8 cellular contexts compared by ENCODE assay signal in genomic region chr10:101041252-101041761, GRCh38. TPM values are rescaled to one million over a fixed set of nuclear protein-coding genes. Genes with fewer than 3 reads are reported as not detected.
A peak's percentile ranks its signal among the peaks of the same experiment; 100 is the strongest.
DNase-seq lines count a peak whose midpoint lies in the region; ATAC-seq lines count a peak whose summit lies in the region.

No MANE protein-coding gene starts in this region.

- DNase-seq in DMS153 treated with DMSO at 0.1 percent for 48 hours (lab: John Stamatoyannopoulos, UW; ENCODE audit: unreplicated experiment) = peak; percentile 31
- peak; percentile 71 for DNase-seq in MG63
- DNase-seq in SJSA1 (ENCODE audit: low read depth in 1 of 2, low spot score in 2 of 2) = peak; percentile 81 to 82
- DNase-seq in activated naive CD4-positive, alpha-beta T cell treated with anti-CD3 and anti-CD28 coated beads, Interleukin-2, amount 10 ng/mL, durations not matched to agents 7 days and 5 days = peak; percentile 84
- peak; percentile 65 to 94 (median 86) for DNase-seq in head of caudate nucleus
- peak; percentile 75 for DNase-seq in pulmonary artery endothelial cell (ENCODE audit: low read depth, low spot score)

- H3K36me3 ChIP-seq in MG63 = peaks cover 25% of the 10 kb centered on the region
- peaks cover 34% of the 10 kb centered on the region for H3K36me3 ChIP-seq in SJSA1

- H3K27me3 Mint-ChIP-seq in activated naive CD4-positive, alpha-beta T cell treated with anti-CD3 and anti-CD28 coated beads, Interleukin-2, amount 10 ng/mL, durations not matched to agents 7 days and 5 days = peaks cover 33% of the 10 kb centered on the region

- peak; percentile 68 for ATAC-seq in GM21723 (IDR thresholded peaks at IDR 0.05; ENCODE audit: unreplicated experiment)
- ATAC-seq in GM19035 (IDR thresholded peaks at IDR 0.05; ENCODE audit: unreplicated experiment) = no peak

- H3K4me1 Mint-ChIP-seq in activated naive CD4-positive, alpha-beta T cell treated with anti-CD3 and anti-CD28 coated beads, Interleukin-2, amount 10 ng/mL, durations not matched to agents 7 days and 5 days = peaks cover 29% of the 10 kb centered on the region

- H3K9me3 ChIP-seq in MG63 (no peaks in the 10 kb centered on the region), SJSA1 (replicated peaks) (no peaks in the 10 kb centered on the region)

- peaks cover 17% of the 10 kb centered on the region for H3K4me1 ChIP-seq in SJSA1 (replicated peaks)

- H3K4me3 ChIP-seq in MG63 (no peak overlapping the region), SJSA1 (no peak overlapping the region)

- H3K27me3 ChIP-seq in MG63 = no peaks in the 10 kb centered on the region
- H3K27me3 ChIP-seq in SJSA1 (replicated peaks) = no peaks in the 10 kb centered on the region

- no peak overlapping the region for H3K27ac Mint-ChIP-seq in activated naive CD4-positive, alpha-beta T cell treated with anti-CD3 and anti-CD28 coated beads, Interleukin-2, amount 10 ng/mL, durations not matched to agents 7 days and 5 days

- no peak overlapping the region for H3K27ac ChIP-seq in SJSA1

- CTCF ChIA-PET in activated naive CD4-positive, alpha-beta T cell treated with anti-CD3 and anti-CD28 coated beads, Interleukin-2, amount 10 ng/mL, durations not matched to agents 7 days and 5 days (lab: Charles Lee) = interaction anchor here (0.6 to 8.4 kb wide), 13 partner anchors 10 to 347 kb away, joined by 3 to 68 read pairs (median 25); partner anchors contain the start of genes KAZALD1, PDZD7 and SFXN3

- intact Hi-C loops in head of caudate nucleus (cut with DNase I) = no loop called here

- no peak overlapping the region for H3K4me3 Mint-ChIP-seq in activated naive CD4-positive, alpha-beta T cell treated with anti-CD3 and anti-CD28 coated beads, Interleukin-2, amount 10 ng/mL, durations not matched to agents 7 days and 5 days

- peaks cover 28% of the 10 kb centered on the region for H3K36me3 Mint-ChIP-seq in activated naive CD4-positive, alpha-beta T cell treated with anti-CD3 and anti-CD28 coated beads, Interleukin-2, amount 10 ng/mL, durations not matched to agents 7 days and 5 days

- H3K9me3 Mint-ChIP-seq in activated naive CD4-positive, alpha-beta T cell treated with anti-CD3 and anti-CD28 coated beads, Interleukin-2, amount 10 ng/mL, durations not matched to agents 7 days and 5 days = no peaks in the 10 kb centered on the region

RNA-seq across cellular contexts. Expression of gene SFXN3, which starts 10.3 kb away (rescaled TPM):
- 27.4 and 38.5 TPM in 2 replicates for total RNA-seq in MG63 (2014; rRNA removed; shearing (Covaris generic); ENCODE audit: low replicate concordance)
- total RNA-seq in SJSA1 (2014; rRNA removed; shearing (Covaris generic)) = 29.6 and 52.4 TPM in 2 replicates
- 61.8 and 62.2 TPM in 2 replicates for total RNA-seq in pulmonary artery endothelial cell

RNA-seq across cellular contexts. Expression of gene PDZD7, which starts 10.4 kb away (rescaled TPM):
- total RNA-seq in MG63 (2014; rRNA removed; shearing (Covaris generic); ENCODE audit: low replicate concordance) = 1.4 and 2.5 TPM in 2 replicates
- total RNA-seq in SJSA1 (2014; rRNA removed; shearing (Covaris generic)) = 0.50 and 1.3 TPM in 2 replicates
- 0.46 and 0.63 TPM in 2 replicates for total RNA-seq in pulmonary artery endothelial cell

RNA-seq across cellular contexts. Expression of gene KAZALD1, which starts 20.5 kb away (rescaled TPM):
- total RNA-seq in MG63 (2014; rRNA removed; shearing (Covaris generic); ENCODE audit: low replicate concordance) = 27.7 and 54.4 TPM in 2 replicates
- total RNA-seq in SJSA1 (2014; rRNA removed; shearing (Covaris generic)) = 1.4 and 1.8 TPM in 2 replicates
- total RNA-seq in pulmonary artery endothelial cell = 1.1 TPM in 2 replicates

RNA-seq across cellular contexts. Expression of gene LZTS2, which starts 41.7 kb away (rescaled TPM):
- 60.9 and 64.4 TPM in 2 replicates for total RNA-seq in MG63 (2014; rRNA removed; shearing (Covaris generic); ENCODE audit: low replicate concordance)
- total RNA-seq in SJSA1 (2014; rRNA removed; shearing (Covaris generic)) = 70.0 and 72.8 TPM in 2 replicates
- 56.0 and 56.2 TPM in 2 replicates for total RNA-seq in pulmonary artery endothelial cell

RNA-seq across cellular contexts. Expression of gene TWNK, which starts 54.0 kb away (rescaled TPM):
- total RNA-seq in MG63 (2014; rRNA removed; shearing (Covaris generic); ENCODE audit: low replicate concordance) = 13.3 and 14.6 TPM in 2 replicates
- total RNA-seq in SJSA1 (2014; rRNA removed; shearing (Covaris generic)) = 4.3 and 7.5 TPM in 2 replicates
- total RNA-seq in pulmonary artery endothelial cell = 12.5 and 13.7 TPM in 2 replicates

Comparison
In these comparisons a context has a peak if more than half of its experiments do, and no peak if none do; other contexts are left out.
1. DNase-seq: peak in every context shown above with its lines; median percentile 86 in head of caudate nucleus; 84 in activated naive CD4-positive, alpha-beta T cell treated with anti-CD3 and anti-CD28 coated beads, Interleukin-2, amount 10 ng/mL, durations not matched to agents 7 days and 5 days; 82 in SJSA1; 75 in pulmonary artery endothelial cell; 71 in MG63; 31 in DMS153 treated with DMSO at 0.1 percent for 48 hours.
2. RNA of gene KAZALD1, which starts 20.5 kb away (total RNA-seq): 27.7 to 54.4 TPM in MG63; 1.4 to 1.8 TPM in SJSA1 and 1.1 TPM in pulmonary artery endothelial cell; every median in the first group is over 10 times any median in the second.